9 cellular contexts compared by ENCODE assay signal in genomic region chr3:192063570-192063969, GRCh38.
DNase-seq lines count a peak whose midpoint lies in the region; ATAC-seq and TF ChIP-seq lines count a peak whose summit lies in the region.
"Had no signal": no experiment of that assay in that cellular context is flagged by ENCODE, and none has a peak within 500 bp of the region (broad histone marks: within the 10 kb centered on the region; RNA-seq: fewer than 3 reads in every experiment).

No MANE protein-coding gene starts in this region.

- POLR2A ChIA-PET in activated CD8-positive, alpha-beta T cell treated with anti-CD3 and anti-CD28 coated beads, Interleukin-2, amount 10 ng/mL, durations not matched to agents 7 days and 5 days (lab: Charles Lee): no interaction called here

- H3K4me1 Mint-ChIP-seq in activated CD8-positive, alpha-beta T cell treated with anti-CD3 and anti-CD28 coated beads, Interleukin-2, amount 10 ng/mL, durations not matched to agents 7 days and 5 days (ENCODE audit: low read depth): no peaks in the 10 kb centered on the region

- TF ChIP-seq CTCF in smooth muscle cell (IDR thresholded peaks at IDR 0.05; ENCODE audit: borderline replicate concordance, insufficient read depth, poor library complexity, severe bottlenecking): no peak

- H3K27me3 ChIP-seq in endocrine pancreas (ENCODE audit: control insufficient read depth, insufficient read depth, low read length) (no peaks in the 10 kb centered on the region), smooth muscle cell (ENCODE audit: low read depth) (no peaks in the 10 kb centered on the region)
- H3K27me3 ChIP-seq: cardiac muscle cell had no signal

- no peak overlapping the region for H3K27ac Mint-ChIP-seq in activated CD8-positive, alpha-beta T cell treated with anti-CD3 and anti-CD28 coated beads, Interleukin-2, amount 10 ng/mL, durations not matched to agents 7 days and 5 days

- H3K27ac ChIP-seq in smooth muscle cell (ENCODE audit: low read depth): no peak overlapping the region
- H3K27ac ChIP-seq: cardiac muscle cell had no signal

- H3K9ac ChIP-seq in endocrine pancreas (ENCODE audit: control insufficient read depth, insufficient read depth, low read length) (no peak overlapping the region), smooth muscle cell (ENCODE audit: low read depth) (no peak overlapping the region)

- no peaks in the 10 kb centered on the region for H3K27me3 Mint-ChIP-seq in activated CD8-positive, alpha-beta T cell treated with anti-CD3 and anti-CD28 coated beads, Interleukin-2, amount 10 ng/mL, durations not matched to agents 7 days and 5 days (ENCODE audit: low read depth)

- H3K4me2 ChIP-seq in smooth muscle cell: peak overlapping the region; percentile 45

- peaks cover 3% of the 10 kb centered on the region for H3K9me3 Mint-ChIP-seq in activated CD8-positive, alpha-beta T cell treated with anti-CD3 and anti-CD28 coated beads, Interleukin-2, amount 10 ng/mL, durations not matched to agents 7 days and 5 days (ENCODE audit: insufficient read depth)

- H3K9me3 ChIP-seq in endocrine pancreas (ENCODE audit: control insufficient read depth, low read length) (no peaks in the 10 kb centered on the region), smooth muscle cell (replicated peaks; ENCODE audit: low read depth) (no peaks in the 10 kb centered on the region)

- H3K4me3 Mint-ChIP-seq in activated CD8-positive, alpha-beta T cell treated with anti-CD3 and anti-CD28 coated beads, Interleukin-2, amount 10 ng/mL, durations not matched to agents 7 days and 5 days: no peak overlapping the region

- H3K4me3 ChIP-seq in endocrine pancreas (ENCODE audit: control insufficient read depth, insufficient read depth, low read length): peak overlapping the region; percentile 64
- H3K4me3 ChIP-seq in smooth muscle cell: peak overlapping the region; percentile 32
- H3K4me3 ChIP-seq: cardiac muscle cell had no signal

- no peaks in the 10 kb centered on the region for H3K79me2 ChIP-seq in smooth muscle cell (ENCODE audit: low read depth)

- no peaks in the 10 kb centered on the region for H3F3A ChIP-seq in smooth muscle cell (ENCODE audit: low read depth)

- CTCF ChIA-PET in activated CD8-positive, alpha-beta T cell treated with anti-CD3 and anti-CD28 coated beads, Interleukin-2, amount 10 ng/mL, durations not matched to agents 7 days and 5 days (lab: Charles Lee): no interaction called here

- WGBS in smooth muscle cell (ENCODE audit: low lambda C conversion rate): 62% methylated on average over 16 of the region's 16 CpGs

- ATAC-seq in GM19395 (IDR thresholded peaks at IDR 0.05; ENCODE audit: unreplicated experiment): peak; percentile 78
- ATAC-seq in HG03159 (IDR thresholded peaks at IDR 0.05; ENCODE audit: unreplicated experiment): peak; percentile 75
- no peak for ATAC-seq in activated CD8-positive, alpha-beta T cell treated with anti-CD3 and anti-CD28 coated beads, Interleukin-2, amount 10 ng/mL, durations not matched to agents 7 days and 5 days

- H3K36me3 Mint-ChIP-seq in activated CD8-positive, alpha-beta T cell treated with anti-CD3 and anti-CD28 coated beads, Interleukin-2, amount 10 ng/mL, durations not matched to agents 7 days and 5 days (ENCODE audit: low read depth): no peaks in the 10 kb centered on the region

- H2AFZ ChIP-seq in smooth muscle cell (ENCODE audit: low read depth): peak overlapping the region; percentile 84

- H3K4me1 ChIP-seq in endocrine pancreas (ENCODE audit: control insufficient read depth, insufficient read depth, low read length): peaks cover 21% of the 10 kb centered on the region
- peaks cover 29% of the 10 kb centered on the region for H3K4me1 ChIP-seq in smooth muscle cell (ENCODE audit: low read depth)

- no peaks in the 10 kb centered on the region for H3K36me3 ChIP-seq in endocrine pancreas (ENCODE audit: control insufficient read depth, insufficient read depth, low read length)
- no peaks in the 10 kb centered on the region for H3K36me3 ChIP-seq in smooth muscle cell (ENCODE audit: low read depth)
- H3K36me3 ChIP-seq: cardiac muscle cell had no signal

- H4K20me1 ChIP-seq in smooth muscle cell (ENCODE audit: low read depth): no peaks in the 10 kb centered on the region

- DNase-seq in smooth muscle cell (lab: John Stamatoyannopoulos, UW; ENCODE audit: unreplicated experiment) (no peak), dedifferentiated amniotic fluid mesenchymal stem cell (ENCODE audit: extremely low spot score) (no peak), epidermal melanocyte (ENCODE audit: insufficient read length, low spot score) (no peak), midbrain (lab: John Stamatoyannopoulos, UW) (no peak)
- no peak for DNase-seq in activated CD8-positive, alpha-beta T cell treated with anti-CD3 and anti-CD28 coated beads, Interleukin-2, amount 10 ng/mL, durations not matched to agents 7 days and 5 days
